In genomic region chr14:77580964-77581505, GRCh38 we compare ENCODE assay signal across 8 cellular contexts. TPM values are rescaled to one million over a fixed set of nuclear protein-coding genes. Genes with fewer than 3 reads are reported as not detected.
DNase-seq lines count a peak whose midpoint lies in the region; ATAC-seq lines count a peak whose summit lies in the region.

No MANE protein-coding gene starts in this region.

- H3K27me3 Mint-ChIP-seq in IgD-negative memory B cell, result no peaks in the 10 kb centered on the region
- no peaks in the 10 kb centered on the region for H3K27me3 Mint-ChIP-seq in activated T-helper 17 cell treated with anti-CD3 and anti-CD28 coated beads, Interleukin-2, amount 50 U/mL, for 72 hours

- H2BK120ac ChIP-seq in mesenchymal stem cell (ENCODE audit: low read depth, low read length), result no peak overlapping the region

- no peaks in the 10 kb centered on the region for H3K9me3 ChIP-seq in mesenchymal stem cell (ENCODE audit: control insufficient read depth, low read length)

- no peak overlapping the region for H2AFZ ChIP-seq in mesenchymal stem cell (ENCODE audit: low read depth, low read length)

- H3K4me3 ChIP-seq in mesenchymal stem cell (ENCODE audit: insufficient read depth in 1 of 2, low read depth in 1 of 2, low read length in 2 of 2), result peak overlapping the region in 1 of 2 experiments; percentile 26

- H3K27ac Mint-ChIP-seq in IgD-negative memory B cell, result peak overlapping the region in 2 of 3 donors; percentile 53 to 63
- H3K27ac Mint-ChIP-seq in activated T-helper 17 cell treated with anti-CD3 and anti-CD28 coated beads, Interleukin-2, amount 50 U/mL, for 72 hours, result peak overlapping the region; percentile 71

- peak; percentile 97 for ATAC-seq in GM18498 (IDR thresholded peaks at IDR 0.05; ENCODE audit: unreplicated experiment)
- ATAC-seq in GM21529 (IDR thresholded peaks at IDR 0.05; ENCODE audit: unreplicated experiment), result peak; percentile 97
- ATAC-seq in activated T-helper 17 cell treated with anti-CD3 and anti-CD28 coated beads, Interleukin-2, amount 50 U/mL, for 72 hours (replicated peaks), result peak; percentile 97

- H3K18ac ChIP-seq in mesenchymal stem cell (ENCODE audit: low read depth in 1 of 2, low read length in 2 of 2), result no peak overlapping the region

- H3K4me1 Mint-ChIP-seq in IgD-negative memory B cell, result peaks cover 13 to 23% (median 15%) of the 10 kb centered on the region in 3 donors
- peaks cover 13% of the 10 kb centered on the region for H3K4me1 Mint-ChIP-seq in activated T-helper 17 cell treated with anti-CD3 and anti-CD28 coated beads, Interleukin-2, amount 50 U/mL, for 72 hours

- no peak overlapping the region for H3K4ac ChIP-seq in mesenchymal stem cell (ENCODE audit: low read depth in 1 of 2, low read length in 2 of 2)

- H2BK15ac ChIP-seq in mesenchymal stem cell (ENCODE audit: low read depth, poor library complexity, severe bottlenecking), result no peak overlapping the region

- no peak overlapping the region for H2BK12ac ChIP-seq in mesenchymal stem cell (ENCODE audit: low read length in 2 of 2)

- peaks cover 7% of the 10 kb centered on the region for H3K79me1 ChIP-seq in mesenchymal stem cell (replicated peaks; ENCODE audit: low read length, poor library complexity, severe bottlenecking)

- H3K23ac ChIP-seq in mesenchymal stem cell (ENCODE audit: low read length in 2 of 2), result no peak overlapping the region

- peak overlapping the region; percentile 54 for H3K4me2 ChIP-seq in mesenchymal stem cell (ENCODE audit: low read length, poor library complexity, severe bottlenecking)

- DNase-seq in mesenchymal stem cell, result peak; percentile 86
- no peak for DNase-seq in SKM-1 (lab: John Stamatoyannopoulos, UW; ENCODE audit: unreplicated experiment)
- DNase-seq in GDM1 (lab: John Stamatoyannopoulos, UW), result no peak
- DNase-seq in T1000 (lab: John Stamatoyannopoulos, UW), result no peak

- H3K9me3 Mint-ChIP-seq in IgD-negative memory B cell, result no peaks in the 10 kb centered on the region
- no peaks in the 10 kb centered on the region for H3K9me3 Mint-ChIP-seq in activated T-helper 17 cell treated with anti-CD3 and anti-CD28 coated beads, Interleukin-2, amount 50 U/mL, for 72 hours

- H4K91ac ChIP-seq in mesenchymal stem cell (ENCODE audit: low read length), result no peak overlapping the region

- peak overlapping the region in 2 of 4 donors; percentile 28 to 58 for H3K4me3 Mint-ChIP-seq in IgD-negative memory B cell
- H3K4me3 Mint-ChIP-seq in activated T-helper 17 cell treated with anti-CD3 and anti-CD28 coated beads, Interleukin-2, amount 50 U/mL, for 72 hours, result peak overlapping the region; percentile 61

- no peaks in the 10 kb centered on the region for H3K27me3 ChIP-seq in mesenchymal stem cell (ENCODE audit: control insufficient read depth in 1 of 2, insufficient read depth in 1 of 2, low read length in 2 of 2)

- H2BK5ac ChIP-seq in mesenchymal stem cell (ENCODE audit: low read depth, low read length, poor library complexity, severe bottlenecking), result no peak overlapping the region

- peak overlapping the region; percentile 68 for H3K9ac ChIP-seq in mesenchymal stem cell (ENCODE audit: low read length)

- peaks cover 3 to 7% of the 10 kb centered on the region in 2 experiments for H3K36me3 ChIP-seq in mesenchymal stem cell (ENCODE audit: control insufficient read depth in 1 of 2, insufficient read depth in 2 of 2, low read depth in 1 of 2, low read length in 2 of 2)

- H2AK5ac ChIP-seq in mesenchymal stem cell (ENCODE audit: low read length, severe bottlenecking), result no peak overlapping the region

- no peak overlapping the region for H3K14ac ChIP-seq in mesenchymal stem cell (ENCODE audit: low read length in 2 of 2)

- 83% methylated on average over 1 of the region's 4 CpGs for WGBS in mesenchymal stem cell

- peak overlapping the region; percentile 82 for H3K27ac ChIP-seq in mesenchymal stem cell (ENCODE audit: low read length, poor library complexity, severe bottlenecking)

- peaks cover 11% of the 10 kb centered on the region for H3K4me1 ChIP-seq in mesenchymal stem cell (ENCODE audit: control insufficient read depth, insufficient read depth, low read depth, low read length)

- H4K8ac ChIP-seq in mesenchymal stem cell (ENCODE audit: low read length), result no peak overlapping the region

- peaks cover 1% of the 10 kb centered on the region for H3K36me3 Mint-ChIP-seq in IgD-negative memory B cell
- peaks cover 26% of the 10 kb centered on the region for H3K36me3 Mint-ChIP-seq in activated T-helper 17 cell treated with anti-CD3 and anti-CD28 coated beads, Interleukin-2, amount 50 U/mL, for 72 hours (ENCODE audit: low read depth)

RNA-seq across cellular contexts. Expression of gene SPTLC2, which starts 35.4 kb away (rescaled TPM):
- 20.3 TPM for polyA plus RNA-seq in IgD-negative memory B cell
- 10 to 100 TPM; 17.4 to 27.2 TPM for total RNA-seq in activated T-helper 17 cell treated with anti-CD3 and anti-CD28 coated beads, Interleukin-2, amount 50 U/mL, for 72 hours
- polyA plus RNA-seq in mesenchymal stem cell (2013, experiment 1 of 2), result 16.1 TPM
- 15.5 TPM for polyA plus RNA-seq in mesenchymal stem cell (2013, experiment 2 of 2)
